Comparison of ENCODE assay signal across 1 cellular context in the genomic region with DNA sequence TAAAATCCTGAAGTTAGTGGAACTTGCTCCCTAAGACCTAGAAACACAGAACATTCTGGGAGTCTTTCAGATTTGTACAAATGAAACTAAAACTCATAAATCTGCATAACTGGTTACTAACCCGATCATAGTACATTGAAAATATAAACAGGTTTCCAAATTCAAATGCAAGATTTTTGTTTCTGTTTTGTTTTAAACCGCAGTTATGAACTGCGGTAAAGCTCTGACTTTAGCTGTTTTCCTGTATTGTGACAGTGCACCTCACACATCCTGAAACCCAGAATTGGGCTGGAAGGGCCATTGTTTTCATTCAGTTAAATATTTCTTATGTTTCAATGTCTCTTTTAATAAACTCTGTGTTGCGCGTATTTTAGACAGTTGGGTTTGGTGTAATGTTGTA.
TF ChIP-seq lines count a peak whose summit lies in the region.

No MANE protein-coding gene starts in this region.

TF ChIP-seq in SK-N-SH treated with all-trans-retinoic acid at 6 μM for 48 hours, 23 proteins besides CTCF, POLR2A, EP300 and RAD21 (continued from another document):
- TF ChIP-seq OSR1 (CRISPR knock-in tag; IDR thresholded peaks at IDR 0.05) (no peak), CSDC2 (CRISPR knock-in tag; IDR thresholded peaks at IDR 0.05) (no peak), TOX (CRISPR knock-in tag; IDR thresholded peaks at IDR 0.05; ENCODE audit: borderline replicate concordance) (no peak), ZC3H10 (CRISPR knock-in tag; IDR thresholded peaks at IDR 0.05) (no peak), RARB (CRISPR knock-in tag; IDR thresholded peaks at IDR 0.05) (no peak), ESRRG (CRISPR knock-in tag; IDR thresholded peaks at IDR 0.05) (no peak)
- TF ChIP-seq, protein P1, sequence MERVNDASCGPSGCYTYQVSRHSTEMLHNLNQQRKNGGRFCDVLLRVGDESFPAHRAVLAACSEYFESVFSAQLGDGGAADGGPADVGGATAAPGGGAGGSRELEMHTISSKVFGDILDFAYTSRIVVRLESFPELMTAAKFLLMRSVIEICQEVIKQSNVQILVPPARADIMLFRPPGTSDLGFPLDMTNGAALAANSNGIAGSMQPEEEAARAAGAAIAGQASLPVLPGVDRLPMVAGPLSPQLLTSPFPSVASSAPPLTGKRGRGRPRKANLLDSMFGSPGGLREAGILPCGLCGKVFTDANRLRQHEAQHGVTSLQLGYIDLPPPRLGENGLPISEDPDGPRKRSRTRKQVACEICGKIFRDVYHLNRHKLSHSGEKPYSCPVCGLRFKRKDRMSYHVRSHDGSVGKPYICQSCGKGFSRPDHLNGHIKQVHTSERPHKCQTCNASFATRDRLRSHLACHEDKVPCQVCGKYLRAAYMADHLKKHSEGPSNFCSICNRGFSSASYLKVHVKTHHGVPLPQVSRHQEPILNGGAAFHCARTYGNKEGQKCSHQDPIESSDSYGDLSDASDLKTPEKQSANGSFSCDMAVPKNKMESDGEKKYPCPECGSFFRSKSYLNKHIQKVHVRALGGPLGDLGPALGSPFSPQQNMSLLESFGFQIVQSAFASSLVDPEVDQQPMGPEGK (CRISPR knock-in tag; IDR thresholded peaks at IDR 0.05; ENCODE audit: borderline replicate concordance), result no peak
